In genomic region chr10:89554433-89554832, GRCh38 we compare ENCODE assay signal across 24 cellular contexts. TPM values are rescaled to one million over a fixed set of nuclear protein-coding genes. Genes with fewer than 3 reads are reported as not detected.
"Had no signal": no experiment of that assay in that cellular context is flagged by ENCODE, and none has a peak within 500 bp of the region (broad histone marks: within the 10 kb centered on the region; RNA-seq: fewer than 3 reads in every experiment).

No MANE protein-coding gene starts in this region.

- H3K36me3 ChIP-seq: brain microvascular endothelial cell, esophagus squamous epithelium, gastrocnemius medialis, transverse colon, vagina had no signal

- H3K4me3 ChIP-seq: coronary artery, esophagus squamous epithelium, gastrocnemius medialis, mucosa of descending colon, transverse colon, vagina had no signal

- H3K27ac ChIP-seq: esophagus squamous epithelium, gastrocnemius medialis, transverse colon, vagina had no signal

- H3K27me3 ChIP-seq: brain microvascular endothelial cell, gastrocnemius medialis, transverse colon, vagina had no signal

- H3K9me3 ChIP-seq: esophagus squamous epithelium, gastrocnemius medialis, mucosa of descending colon, transverse colon, vagina had no signal

- DNase-seq: activated CD4-positive, alpha-beta T cell treated with anti-CD3 and anti-CD28 coated beads for 48 hours; activated CD4-positive, CD25-positive, alpha-beta regulatory T cell; activated CD8-positive, alpha-beta memory T cell treated with anti-CD3 and anti-CD28 coated beads, Interleukin-2, amount 10 ng/mL, durations not matched to agents 7 days and 5 days; activated CD8-positive, alpha-beta T cell treated with anti-CD3 and anti-CD28 coated beads for 36 hours; activated effector memory CD4-positive, alpha-beta T cell treated with anti-CD3 and anti-CD28 coated beads, Interleukin-2, amount 50 U/mL, for 16 hours; activated T-cell treated with anti-CD3 and anti-CD28 coated beads for 4 hours; aorta; brain microvascular endothelial cell; central memory CD4-positive, alpha-beta T cell; endodermal cell; esophagus squamous epithelium; gastrocnemius medialis; islet precursor cell; left colon; mucosa of descending colon; occipital lobe; retina; stimulated activated CD4-positive, alpha-beta T cell treated with anti-CD3 and anti-CD28 coated beads, Interleukin-2, amount 100 ng/mL, for 48 hours; stimulated activated CD8-positive, alpha-beta memory T cell treated with anti-CD3 and anti-CD28 coated beads, Interleukin-4, amount 100 ng/mL, for 48 hours; stimulated activated naive B cell treated with anti-CD40 and anti-IgM and Interleukin-4, amounts not matched to agents 10 μg/mL and 1 μg/mL and 100 μg/mL, for 72 hours; T1000; transverse colon had no signal

- H3K4me1 ChIP-seq: gastrocnemius medialis, vagina had no signal

- ATAC-seq: activated CD8-positive, alpha-beta memory T cell treated with anti-CD3 and anti-CD28 coated beads, Interleukin-2, amount 10 ng/mL, durations not matched to agents 7 days and 5 days; activated CD8-positive, alpha-beta T cell treated with anti-CD3 and anti-CD28 coated beads for 36 hours; gastrocnemius medialis; left colon; mucosa of descending colon; stimulated activated naive B cell treated with anti-CD40 and anti-IgM and Interleukin-4, amounts not matched to agents 10 μg/mL and 1 μg/mL and 100 μg/mL, for 72 hours had no signal

RNA-seq across cellular contexts. Expression of gene SLC16A12, which starts 19.0 kb away (rescaled TPM):
- total RNA-seq: activated CD8-positive, alpha-beta memory T cell treated with anti-CD3 and anti-CD28 coated beads, Interleukin-2, amount 10 ng/mL, durations not matched to agents 7 days and 5 days; activated CD8-positive, alpha-beta T cell treated with anti-CD3 and anti-CD28 coated beads for 36 hours had no signal
